In genomic region chr14:99413972-99414371, GRCh38 we compare ENCODE assay signal across 19 cellular contexts.
"Had no signal": no experiment of that assay in that cellular context is flagged by ENCODE, and none has a peak within 500 bp of the region (broad histone marks: within the 10 kb centered on the region; RNA-seq: fewer than 3 reads in every experiment).

No MANE protein-coding gene starts in this region.

- H3K27me3 ChIP-seq: brain microvascular endothelial cell, transverse colon had no signal

- H3K27me3 Mint-ChIP-seq: activated CD8-positive, alpha-beta memory T cell treated with anti-CD3 and anti-CD28 coated beads, Interleukin-2, amount 10 ng/mL, durations not matched to agents 7 days and 5 days; activated T-cell treated with anti-CD3 and anti-CD28 coated beads, Interleukin-2, amount 50 U/mL, for 24 hours; T-helper 17 cell had no signal

- H3K9me3 Mint-ChIP-seq: activated naive CD4-positive, alpha-beta T cell treated with anti-CD3 and anti-CD28 coated beads, Interleukin-2, amount 50 U/mL, for 72 hours; activated T-cell treated with anti-CD3 and anti-CD28 coated beads, Interleukin-2, amount 50 U/mL, for 24 hours; natural killer cell had no signal

- H3K9me3 ChIP-seq: mucosa of descending colon, transverse colon had no signal

- H3K36me3 Mint-ChIP-seq: activated naive CD4-positive, alpha-beta T cell treated with anti-CD3 and anti-CD28 coated beads, Interleukin-2, amount 50 U/mL, for 72 hours had no signal

- DNase-seq: activated CD4-positive, alpha-beta T cell treated with anti-CD3 and anti-CD28 coated beads, Interleukin-2, amount 50 U/mL, for 4 hours; activated CD4-positive, CD25-positive, alpha-beta regulatory T cell; activated CD8-positive, alpha-beta memory T cell treated with anti-CD3 and anti-CD28 coated beads, Interleukin-2, amount 10 ng/mL, durations not matched to agents 7 days and 5 days; activated effector memory CD4-positive, alpha-beta T cell treated with Interleukin-2 at 50 U/mL for 16 hours; activated T-cell treated with anti-CD3 and anti-CD28 coated beads, Interleukin-2, amount 50 U/mL, for 24 hours; amniotic stem cell; brain microvascular endothelial cell; cerebellar nuclear complex; dermis blood vessel endothelial cell; hypothalamus; left cardiac atrium; mucosa of descending colon; natural killer cell; T-helper 17 cell; transverse colon had no signal

- H3K27ac Mint-ChIP-seq: activated CD8-positive, alpha-beta memory T cell treated with anti-CD3 and anti-CD28 coated beads, Interleukin-2, amount 10 ng/mL, durations not matched to agents 7 days and 5 days; activated naive CD4-positive, alpha-beta T cell treated with anti-CD3 and anti-CD28 coated beads, Interleukin-2, amount 50 U/mL, for 72 hours; natural killer cell; T-helper 17 cell had no signal

- H3K27ac ChIP-seq: transverse colon had no signal

- ATAC-seq: activated CD8-positive, alpha-beta memory T cell treated with anti-CD3 and anti-CD28 coated beads, Interleukin-2, amount 10 ng/mL, durations not matched to agents 7 days and 5 days; activated naive CD4-positive, alpha-beta T cell treated with anti-CD3 and anti-CD28 coated beads, Interleukin-2, amount 50 U/mL, for 72 hours; esophagus mucosa; left cardiac atrium; mucosa of descending colon; natural killer cell; SK-N-SH treated with all-trans-retinoic acid at 6 μM for 48 hours; T-helper 17 cell had no signal

- H3K4me3 ChIP-seq: lung, mucosa of descending colon, transverse colon had no signal

- H3K36me3 ChIP-seq: brain microvascular endothelial cell had no signal

- H3K4me3 Mint-ChIP-seq: activated CD8-positive, alpha-beta memory T cell treated with anti-CD3 and anti-CD28 coated beads, Interleukin-2, amount 10 ng/mL, durations not matched to agents 7 days and 5 days; activated T-cell treated with anti-CD3 and anti-CD28 coated beads, Interleukin-2, amount 50 U/mL, for 24 hours; natural killer cell; T-helper 17 cell had no signal
